8 cellular contexts compared by ENCODE assay signal in the genomic region with DNA sequence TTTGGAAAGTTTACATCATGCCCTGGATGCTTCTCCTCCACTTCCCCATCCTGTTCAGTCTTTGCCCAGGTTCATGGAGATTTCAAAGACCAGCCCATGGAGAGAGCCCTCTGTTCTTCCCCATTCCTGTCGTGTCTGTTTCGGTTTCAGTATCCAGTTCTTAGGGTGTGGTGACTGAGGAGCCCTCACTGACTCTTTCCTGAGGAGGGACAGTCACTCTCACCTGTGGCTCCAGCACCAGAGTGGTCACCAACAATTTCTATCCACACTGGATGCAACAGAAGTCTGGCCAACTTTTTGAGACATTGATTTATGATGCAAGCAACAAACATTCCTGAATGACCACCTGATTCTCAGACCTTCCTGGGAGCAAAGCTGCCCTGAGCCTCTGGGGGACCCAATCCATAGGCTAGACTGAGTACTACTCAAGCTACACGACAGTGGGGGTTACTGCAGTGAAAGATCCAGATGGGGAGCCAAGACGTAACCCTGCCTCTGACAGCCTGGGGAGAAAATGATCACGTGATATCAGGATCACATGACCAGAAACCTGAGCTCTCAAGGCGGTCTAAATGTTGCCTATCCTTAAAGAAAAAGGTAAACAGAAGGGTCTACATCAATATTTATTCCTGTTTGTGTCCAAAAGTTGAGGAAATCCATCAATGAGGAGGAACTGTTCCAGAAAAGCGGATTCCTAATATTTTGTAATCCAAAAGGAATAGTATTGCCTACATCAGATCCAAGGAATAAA.
DNase-seq lines count a peak whose midpoint lies in the region; ATAC-seq and TF ChIP-seq lines count a peak whose summit lies in the region.

No MANE protein-coding gene starts in this region.

- no peaks in the 10 kb centered on the region for H3K79me2 ChIP-seq in KMS-11 (ENCODE audit: insufficient read depth, low read depth)

- DNase-seq in DMS 273 treated with DMSO at 0.1 percent for 48 hours (lab: John Stamatoyannopoulos, UW) = peak; percentile 36
- peak; percentile 46 for DNase-seq in GM20000 (ENCODE audit: low spot score)
- DNase-seq in iPS DF 19.7 (ENCODE audit: low read depth, low spot score) = peak; percentile 69
- DNase-seq in NCI-H2196 (lab: John Stamatoyannopoulos, UW; ENCODE audit: unreplicated experiment) = no peak
- no peak for DNase-seq in anterior cingulate cortex (lab: John Stamatoyannopoulos, UW)
- no peak for DNase-seq in cortex of kidney (lab: John Stamatoyannopoulos, UW)

- H3K4me3 ChIP-seq in KMS-11 (IDR thresholded peaks at IDR 0.05; ENCODE audit: insufficient read depth, low read depth, low read length) = no peak overlapping the region

- H3K36me3 ChIP-seq in KMS-11 (ENCODE audit: insufficient read depth) = no peaks in the 10 kb centered on the region

- TF ChIP-seq CTCF in GM20000 (IDR thresholded peaks at IDR 0.05; ENCODE audit: extremely low read depth, missing control alignments) = no peak
- no peak for TF ChIP-seq CTCF in KMS-11 (conservative IDR thresholded peaks at IDR 0.05; ENCODE audit: low read depth, low read length)

- peak overlapping the region; percentile 39 for H2AFZ ChIP-seq in KMS-11 (ENCODE audit: low read depth)

- no peaks in the 10 kb centered on the region for H3K27me3 ChIP-seq in KMS-11 (ENCODE audit: insufficient read depth, low read depth)

- H3K4me2 ChIP-seq in KMS-11 = peak overlapping the region; percentile 67

- H4K20me1 ChIP-seq in KMS-11 (ENCODE audit: insufficient read depth) = no peaks in the 10 kb centered on the region

- H3K9ac ChIP-seq in KMS-11 = no peak overlapping the region

- peak; percentile 34; the same call in 2 of the 3 replicates for ATAC-seq in SK-N-SH treated with all-trans-retinoic acid at 6 μM for 48 hours

- peak overlapping the region; percentile 36; the same call in 1 of the 2 replicates for H3K27ac ChIP-seq in KMS-11

- H3K4me1 ChIP-seq in KMS-11 (ENCODE audit: low read depth, poor library complexity, severe bottlenecking) = peaks cover 25% of the 10 kb centered on the region

TF ChIP-seq in SK-N-SH treated with all-trans-retinoic acid at 6 μM for 48 hours, 23 proteins besides CTCF, POLR2A, EP300 and RAD21:
- TF ChIP-seq ESRRG (CRISPR knock-in tag; IDR thresholded peaks at IDR 0.05) (no peak), ISL1 (CRISPR knock-in tag; IDR thresholded peaks at IDR 0.05) (no peak), GLIS3 (CRISPR knock-in tag; IDR thresholded peaks at IDR 0.05) (no peak), ZNF565 (CRISPR knock-in tag; conservative IDR thresholded peaks at IDR 0.05; ENCODE audit: low read depth) (no peak), TOX (CRISPR knock-in tag; IDR thresholded peaks at IDR 0.05; ENCODE audit: borderline replicate concordance) (no peak), TCF4 (CRISPR knock-in tag; IDR thresholded peaks at IDR 0.05; ENCODE audit: borderline replicate concordance) (no peak), ZC3H10 (CRISPR knock-in tag; IDR thresholded peaks at IDR 0.05) (no peak), ZNF70 (CRISPR knock-in tag; IDR thresholded peaks at IDR 0.05) (no peak), OSR1 (CRISPR knock-in tag; IDR thresholded peaks at IDR 0.05) (no peak), SNAI2 (CRISPR knock-in tag; IDR thresholded peaks at IDR 0.05) (no peak)
- TF ChIP-seq, protein P1, sequence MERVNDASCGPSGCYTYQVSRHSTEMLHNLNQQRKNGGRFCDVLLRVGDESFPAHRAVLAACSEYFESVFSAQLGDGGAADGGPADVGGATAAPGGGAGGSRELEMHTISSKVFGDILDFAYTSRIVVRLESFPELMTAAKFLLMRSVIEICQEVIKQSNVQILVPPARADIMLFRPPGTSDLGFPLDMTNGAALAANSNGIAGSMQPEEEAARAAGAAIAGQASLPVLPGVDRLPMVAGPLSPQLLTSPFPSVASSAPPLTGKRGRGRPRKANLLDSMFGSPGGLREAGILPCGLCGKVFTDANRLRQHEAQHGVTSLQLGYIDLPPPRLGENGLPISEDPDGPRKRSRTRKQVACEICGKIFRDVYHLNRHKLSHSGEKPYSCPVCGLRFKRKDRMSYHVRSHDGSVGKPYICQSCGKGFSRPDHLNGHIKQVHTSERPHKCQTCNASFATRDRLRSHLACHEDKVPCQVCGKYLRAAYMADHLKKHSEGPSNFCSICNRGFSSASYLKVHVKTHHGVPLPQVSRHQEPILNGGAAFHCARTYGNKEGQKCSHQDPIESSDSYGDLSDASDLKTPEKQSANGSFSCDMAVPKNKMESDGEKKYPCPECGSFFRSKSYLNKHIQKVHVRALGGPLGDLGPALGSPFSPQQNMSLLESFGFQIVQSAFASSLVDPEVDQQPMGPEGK (CRISPR knock-in tag; IDR thresholded peaks at IDR 0.05; ENCODE audit: borderline replicate concordance) = no peak
- TF ChIP-seq, protein P2, sequence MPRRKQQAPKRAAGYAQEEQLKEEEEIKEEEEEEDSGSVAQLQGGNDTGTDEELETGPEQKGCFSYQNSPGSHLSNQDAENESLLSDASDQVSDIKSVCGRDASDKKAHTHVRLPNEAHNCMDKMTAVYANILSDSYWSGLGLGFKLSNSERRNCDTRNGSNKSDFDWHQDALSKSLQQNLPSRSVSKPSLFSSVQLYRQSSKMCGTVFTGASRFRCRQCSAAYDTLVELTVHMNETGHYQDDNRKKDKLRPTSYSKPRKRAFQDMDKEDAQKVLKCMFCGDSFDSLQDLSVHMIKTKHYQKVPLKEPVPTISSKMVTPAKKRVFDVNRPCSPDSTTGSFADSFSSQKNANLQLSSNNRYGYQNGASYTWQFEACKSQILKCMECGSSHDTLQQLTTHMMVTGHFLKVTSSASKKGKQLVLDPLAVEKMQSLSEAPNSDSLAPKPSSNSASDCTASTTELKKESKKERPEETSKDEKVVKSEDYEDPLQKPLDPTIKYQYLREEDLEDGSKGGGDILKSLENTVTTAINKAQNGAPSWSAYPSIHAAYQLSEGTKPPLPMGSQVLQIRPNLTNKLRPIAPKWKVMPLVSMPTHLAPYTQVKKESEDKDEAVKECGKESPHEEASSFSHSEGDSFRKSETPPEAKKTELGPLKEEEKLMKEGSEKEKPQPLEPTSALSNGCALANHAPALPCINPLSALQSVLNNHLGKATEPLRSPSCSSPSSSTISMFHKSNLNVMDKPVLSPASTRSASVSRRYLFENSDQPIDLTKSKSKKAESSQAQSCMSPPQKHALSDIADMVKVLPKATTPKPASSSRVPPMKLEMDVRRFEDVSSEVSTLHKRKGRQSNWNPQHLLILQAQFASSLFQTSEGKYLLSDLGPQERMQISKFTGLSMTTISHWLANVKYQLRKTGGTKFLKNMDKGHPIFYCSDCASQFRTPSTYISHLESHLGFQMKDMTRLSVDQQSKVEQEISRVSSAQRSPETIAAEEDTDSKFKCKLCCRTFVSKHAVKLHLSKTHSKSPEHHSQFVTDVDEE (CRISPR knock-in tag; IDR thresholded peaks at IDR 0.05) = no peak
- TF ChIP-seq, protein P3, sequence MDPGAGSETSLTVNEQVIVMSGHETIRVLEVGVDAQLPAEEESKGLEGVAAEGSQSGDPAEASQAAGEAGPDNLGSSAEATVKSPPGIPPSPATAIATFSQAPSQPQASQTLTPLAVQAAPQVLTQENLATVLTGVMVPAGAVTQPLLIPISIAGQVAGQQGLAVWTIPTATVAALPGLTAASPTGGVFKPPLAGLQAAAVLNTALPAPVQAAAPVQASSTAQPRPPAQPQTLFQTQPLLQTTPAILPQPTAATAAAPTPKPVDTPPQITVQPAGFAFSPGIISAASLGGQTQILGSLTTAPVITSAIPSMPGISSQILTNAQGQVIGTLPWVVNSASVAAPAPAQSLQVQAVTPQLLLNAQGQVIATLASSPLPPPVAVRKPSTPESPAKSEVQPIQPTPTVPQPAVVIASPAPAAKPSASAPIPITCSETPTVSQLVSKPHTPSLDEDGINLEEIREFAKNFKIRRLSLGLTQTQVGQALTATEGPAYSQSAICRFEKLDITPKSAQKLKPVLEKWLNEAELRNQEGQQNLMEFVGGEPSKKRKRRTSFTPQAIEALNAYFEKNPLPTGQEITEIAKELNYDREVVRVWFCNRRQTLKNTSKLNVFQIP (CRISPR knock-in tag; IDR thresholded peaks at IDR 0.05; ENCODE audit: borderline replicate concordance, low read depth) = no peak

Comparison
In these comparisons a context has a peak if more than half of its experiments do, and no peak if none do; other contexts are left out.
1. DNase-seq: peak in DMS 273 treated with DMSO at 0.1 percent for 48 hours (single experiment), GM20000 (single experiment) and iPS DF 19.7 (single experiment); none in NCI-H2196 (single experiment), anterior cingulate cortex (0 of 58) and cortex of kidney (single experiment).